11 cellular contexts compared by ENCODE assay signal in genomic region chr11:3380706-3381570, GRCh38. TPM values are rescaled to one million over a fixed set of nuclear protein-coding genes. Genes with fewer than 3 reads are reported as not detected.
A peak's percentile ranks its signal among the peaks of the same experiment; 100 is the strongest.
DNase-seq lines count a peak whose midpoint lies in the region; ATAC-seq and TF ChIP-seq lines count a peak whose summit lies in the region.
"Had no signal": no experiment of that assay in that cellular context is flagged by ENCODE, and none has a peak within 500 bp of the region (broad histone marks: within the 10 kb centered on the region; RNA-seq: fewer than 3 reads in every experiment).

No MANE protein-coding gene starts in this region.

- H3K9me2 ChIP-seq in PC-3 (replicated peaks; ENCODE audit: low read length) = no peaks in the 10 kb centered on the region

- TF ChIP-seq CTCF in HEK293 (tag by site-specific recombination; IDR thresholded peaks at IDR 0.05) (no peak), PC-3 (conservative IDR thresholded peaks at IDR 0.05; ENCODE audit: low read depth, low read length) (no peak)

- POLR2A ChIA-PET in HEK293 (lab: Yijun Ruan, JAX) (no interaction called here), PC-3 (lab: Charles Lee; ENCODE audit: unreplicated experiment) (no interaction called here)

- CTCF ChIA-PET in HEK293 (lab: Yijun Ruan, JAX) (interaction anchor here (0.7 to 3.9 kb wide), 4 partner anchors 25 to 40 kb away, joined by 3 to 22 read pairs (median 9); no protein-coding TSS in a partner anchor), PC-3 (lab: Charles Lee) (interaction anchor here (1.7 kb wide), 1 partner anchor 28 kb away, joined by 6 read pairs; no protein-coding TSS in a partner anchor)

- no peak for ATAC-seq in GM21529 (IDR thresholded peaks at IDR 0.05; ENCODE audit: unreplicated experiment)
- no peak for ATAC-seq in HG02763 (IDR thresholded peaks at IDR 0.05; ENCODE audit: unreplicated experiment)
- no peak for ATAC-seq in PC-3

- peaks cover 33% of the 10 kb centered on the region for H3K36me3 ChIP-seq in ACC112 (ENCODE audit: insufficient read depth, low read length)
- H3K36me3 ChIP-seq in HEK293 (ENCODE audit: control insufficient read depth in 2 of 2, insufficient read depth in 1 of 2, low read length in 2 of 2) = peaks cover 0 to 25% of the 10 kb centered on the region in 2 experiments; a peak in 1 of 3 replicates
- H3K36me3 ChIP-seq in ectodermal cell (ENCODE audit: control insufficient read depth, insufficient read depth, low read length) = peaks cover 11% of the 10 kb centered on the region
- peaks cover 4 to 14% of the 10 kb centered on the region in 2 donors for H3K36me3 ChIP-seq in mucosa of rectum (ENCODE audit: control insufficient read depth in 2 of 2, insufficient read depth in 2 of 2, low read length in 2 of 2)
- peaks cover 16% of the 10 kb centered on the region for H3K36me3 ChIP-seq in PC-3 (ENCODE audit: low read depth, low read length)

- H3K9me3 ChIP-seq in HEK293 (ENCODE audit: control insufficient read depth, insufficient read depth, low read depth, low read length) = no peaks in the 10 kb centered on the region
- no peaks in the 10 kb centered on the region for H3K9me3 ChIP-seq in ectodermal cell (ENCODE audit: control insufficient read depth, low read length)
- no peaks in the 10 kb centered on the region for H3K9me3 ChIP-seq in mucosa of rectum (ENCODE audit: control insufficient read depth in 2 of 2, low read length in 2 of 2)
- H3K9me3 ChIP-seq in PC-3 (ENCODE audit: low read length) = no peaks in the 10 kb centered on the region

- peaks cover 3% of the 10 kb centered on the region; the same call in 1 of the 2 replicates for H3K27me3 ChIP-seq in ACC112 (ENCODE audit: insufficient read depth, low read length)
- no peaks in the 10 kb centered on the region for H3K27me3 ChIP-seq in ectodermal cell (ENCODE audit: control insufficient read depth, insufficient read depth, low read length, poor library complexity, severe bottlenecking)
- H3K27me3 ChIP-seq in mucosa of rectum (ENCODE audit: control insufficient read depth in 2 of 2, insufficient read depth in 2 of 2, low read length in 2 of 2) = no peaks in the 10 kb centered on the region
- 0 out of 2 replicates have a peak, but pooled peaks cover 7% of the 10 kb centered on the region for H3K27me3 ChIP-seq in PC-3 (ENCODE audit: low read length)

- DNase-seq in GDM1 (lab: John Stamatoyannopoulos, UW) (no peak), PC-3 (no peak)
- DNase-seq: activated gamma-delta T cell, NCI-H1105 treated with DMSO at 0.1 percent for 48 hours, NCI-H526 treated with DMSO at 0.1 percent for 48 hours had no signal

- H4K20me1 ChIP-seq in PC-3 (ENCODE audit: low read length) = 0 out of 2 replicates have a peak, but pooled peaks cover 10% of the 10 kb centered on the region

- no peak overlapping the region for H3K4me2 ChIP-seq in PC-3 (ENCODE audit: low read length)

- 72 to 85% methylated on average over 12 of the region's 12 CpGs for WGBS in ectodermal cell, 2 experiments

- H3K79me2 ChIP-seq in ACC112 (ENCODE audit: control insufficient read depth, insufficient read depth, low read length, unreplicated experiment) = peaks cover 45% of the 10 kb centered on the region
- H3K79me2 ChIP-seq in PC-3 (ENCODE audit: low read length) = peaks cover 30% of the 10 kb centered on the region

- intact Hi-C loops in PC-3 (cut with micrococcal nuclease) = no loop called here

- H3K4me3 ChIP-seq in ACC112 (ENCODE audit: low read depth, low read length) (peak overlapping the region; percentile 73), HEK293 (ENCODE audit: low read depth, low read length) (no peak overlapping the region), ectodermal cell (ENCODE audit: insufficient read depth, low read depth, low read length) (peak overlapping the region; percentile 33), mucosa of rectum (ENCODE audit: low read length in 2 of 2) (peak overlapping the region; percentile 20 to 33), PC-3 (ENCODE audit: low read length) (no peak overlapping the region)

- H2AFZ ChIP-seq in ACC112 (ENCODE audit: low read length, unreplicated experiment) (peak overlapping the region; percentile 66), PC-3 (ENCODE audit: low read length) (no peak overlapping the region)

- H3F3A ChIP-seq in PC-3 (ENCODE audit: low read length, unreplicated experiment) = no peaks in the 10 kb centered on the region

- BruUV-seq in PC-3 (replicated peaks; lab: Mats Ljungman, UMichigan) = no TSS peak

- no peak overlapping the region for H3K27ac ChIP-seq in ACC112 (ENCODE audit: low read depth, low read length)
- H3K27ac ChIP-seq in HEK293 (ENCODE audit: extremely low read depth, low read depth, low read length) = no peak overlapping the region
- H3K27ac ChIP-seq in ectodermal cell (ENCODE audit: insufficient read depth, low read depth, low read length, poor library complexity, severe bottlenecking) = no peak overlapping the region
- H3K27ac ChIP-seq in mucosa of rectum (ENCODE audit: low read depth in 2 of 2, low read length in 2 of 2) = no peak overlapping the region
- H3K27ac ChIP-seq in PC-3 (ENCODE audit: low read length) = no peak overlapping the region

- no peak overlapping the region for H3K9ac ChIP-seq in mucosa of rectum (ENCODE audit: low read depth in 1 of 2, low read length in 2 of 2)
- H3K9ac ChIP-seq in PC-3 (ENCODE audit: low read length) = no peak overlapping the region

- H3K4me1 ChIP-seq in ACC112 (ENCODE audit: control insufficient read depth, insufficient read depth, low read length, unreplicated experiment) = peaks cover 16% of the 10 kb centered on the region
- H3K4me1 ChIP-seq in HEK293 (ENCODE audit: control insufficient read depth, insufficient read depth, low read length) = no peaks in the 10 kb centered on the region
- peaks cover 20% of the 10 kb centered on the region for H3K4me1 ChIP-seq in ectodermal cell (ENCODE audit: control insufficient read depth, insufficient read depth, low read length)
- peaks cover 6 to 8% of the 10 kb centered on the region in 2 donors for H3K4me1 ChIP-seq in mucosa of rectum (ENCODE audit: control insufficient read depth in 2 of 2, insufficient read depth in 2 of 2, low read length in 2 of 2)
- H3K4me1 ChIP-seq in PC-3 (ENCODE audit: insufficient read depth, low read length) = peaks cover 12% of the 10 kb centered on the region

TF ChIP-seq in HEK293, 187 proteins besides CTCF, POLR2A, EP300 and RAD21:
- TF ChIP-seq ZFP41 (tag by site-specific recombination; IDR thresholded peaks at IDR 0.05; ENCODE audit: borderline replicate concordance) (no peak), ZFHX2 (tag by site-specific recombination; conservative IDR thresholded peaks at IDR 0.05) (0 out of 2 replicates have a peak, but pooled peaks have one; percentile 22)

RNA-seq across cellular contexts. Expression of gene ZNF195, which starts 2.0 kb away (rescaled TPM):
- polyA plus RNA-seq in ectodermal cell (2013, experiment 1 of 4) = 38.5 TPM
- polyA plus RNA-seq in ectodermal cell (2013, experiment 2 of 4) = 53.4 TPM
- polyA plus RNA-seq in ectodermal cell (2013, experiment 3 of 4) = 41.2 TPM
- 43.2 TPM for polyA plus RNA-seq in ectodermal cell (2013, experiment 4 of 4)
- 45.8 and 47.9 TPM in 2 replicates for total RNA-seq in PC-3 (2014; rRNA removed)

Comparison
In these comparisons a context has a peak if more than half of its experiments do, and no peak if none do; other contexts are left out.
1. H3K4me3 ChIP-seq: peak in ACC112 (single experiment), ectodermal cell (single experiment) and mucosa of rectum (2 of 2); none in HEK293 (single experiment) and PC-3 (single experiment).